Comparison of ENCODE assay signal across 1 cellular context in genomic region chr7:104979167-104979841, GRCh38.
TF ChIP-seq lines count a peak whose summit lies in the region.

No MANE protein-coding gene starts in this region.

TF ChIP-seq in HepG2, 621 proteins besides CTCF, POLR2A, EP300 and RAD21 (continued from another document):
- no peak for TF ChIP-seq MTERF4 (CRISPR knock-in tag; IDR thresholded peaks at IDR 0.05)
- TF ChIP-seq FOXK1 (CRISPR knock-in tag; IDR thresholded peaks at IDR 0.05; ENCODE audit: borderline replicate concordance, low read depth) = no peak
- no peak for TF ChIP-seq ZBTB40 (IDR thresholded peaks at IDR 0.05)
- no peak for TF ChIP-seq ZBTB40 (CRISPR knock-in tag; IDR thresholded peaks at IDR 0.05)
- no peak for TF ChIP-seq DDIT3 (CRISPR knock-in tag; IDR thresholded peaks at IDR 0.05)
- TF ChIP-seq TMF1 (CRISPR knock-in tag; IDR thresholded peaks at IDR 0.05; ENCODE audit: low read depth) = no peak
- TF ChIP-seq ZNF331 (CRISPR knock-in tag; IDR thresholded peaks at IDR 0.05) = no peak
- no peak for TF ChIP-seq ZNF724P (CRISPR knock-in tag; IDR thresholded peaks at IDR 0.05; ENCODE audit: borderline replicate concordance)
TF ChIP-seq in HepG2: peak in this region for 0.
